In the genomic region with DNA sequence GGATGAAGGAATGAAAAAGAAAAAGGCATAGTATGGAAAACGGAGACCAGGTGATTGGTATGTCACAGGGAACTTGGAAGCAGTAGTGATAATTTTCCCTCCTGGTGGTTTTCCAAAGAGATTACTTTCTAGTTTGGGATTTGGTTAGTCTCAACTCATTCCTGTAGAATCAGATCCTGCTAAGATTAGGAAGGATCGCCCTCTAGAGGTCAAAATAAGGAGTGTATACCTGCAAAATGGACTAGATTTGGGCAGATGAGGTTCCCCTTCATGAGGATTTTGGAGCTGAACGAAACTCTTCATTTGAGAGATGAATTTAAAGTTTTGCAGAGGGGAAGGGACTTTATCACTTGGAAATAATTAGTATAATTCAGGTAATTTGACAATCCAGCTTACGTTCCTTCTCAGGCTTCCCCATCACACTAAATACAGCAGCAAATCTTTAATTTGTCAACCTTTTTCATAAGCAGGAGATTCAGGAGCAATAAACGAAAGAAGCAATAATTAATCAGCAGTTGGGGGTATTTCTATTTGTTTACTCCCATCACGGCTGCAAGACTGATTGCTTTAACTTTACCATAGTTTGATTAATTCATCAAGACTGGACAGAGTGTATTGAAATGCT, we compare ENCODE assay signal across 8 cellular contexts.
DNase-seq lines count a peak whose midpoint lies in the region; ATAC-seq, FAIRE-seq and TF ChIP-seq lines count a peak whose summit lies in the region.

No MANE protein-coding gene starts in this region.

- peak; percentile 66 for ATAC-seq in HG03196 (IDR thresholded peaks at IDR 0.05; ENCODE audit: unreplicated experiment)

- H3K79me2 ChIP-seq in keratinocyte (ENCODE audit: control insufficient read depth, insufficient read depth, low read length) = no peaks in the 10 kb centered on the region

- H3K36me3 ChIP-seq in keratinocyte (ENCODE audit: control insufficient read depth in 2 of 2, extremely low read depth in 1 of 2, insufficient read depth in 2 of 2, low read length in 2 of 2) = no peaks in the 10 kb centered on the region
- H3K36me3 ChIP-seq in testis (ENCODE audit: low read depth, missing control alignments) = no peaks in the 10 kb centered on the region

- no peak overlapping the region for H2AFZ ChIP-seq in keratinocyte (ENCODE audit: control insufficient read depth, low read length)

- WGBS in testis, 2 donors = 28 to 39% methylated on average over 6 of the region's 6 CpGs

- TF ChIP-seq POLR2A in testis (IDR thresholded peaks at IDR 0.05) = no peak

- H3K9me1 ChIP-seq in keratinocyte (ENCODE audit: control insufficient read depth, extremely low read depth, insufficient read depth, low read length) = no peaks in the 10 kb centered on the region

- H3K9ac ChIP-seq in keratinocyte (ENCODE audit: control insufficient read depth, extremely low read depth, insufficient read depth, low read length) = no peak overlapping the region

- intact Hi-C loops in testis (cut with DNase I; ENCODE audit: low total_unique reads) = loop anchor here (5.0 kb wide), 1 partner anchor 294 kb away; no protein-coding TSS in a partner anchor

- H3K4me1 ChIP-seq in keratinocyte (ENCODE audit: control insufficient read depth, extremely low read depth, insufficient read depth, low read length) (no peaks in the 10 kb centered on the region), testis (no peaks in the 10 kb centered on the region)

- TF ChIP-seq CTCF in GM12873 (IDR thresholded peaks at IDR 0.05; ENCODE audit: insufficient read depth, low read depth, low read length, missing control alignments) = peak; percentile 77
- peak; percentile 37 to 75 (median 72) for TF ChIP-seq CTCF in keratinocyte (optimal IDR thresholded peaks at IDR 0.05 in 1 of 3, IDR thresholded peaks at IDR 0.05 in 1 of 3, conservative IDR thresholded peaks at IDR 0.05 in 1 of 3; ENCODE audit: extremely low read depth in 1 of 3, insufficient read depth in 2 of 3, low read length in 3 of 3)
- peak; percentile 61 to 75 (median 70) for TF ChIP-seq CTCF in testis (IDR thresholded peaks at IDR 0.05)

- H3K27ac ChIP-seq in keratinocyte (ENCODE audit: control insufficient read depth, insufficient read depth, low read length) (no peak overlapping the region), testis (no peak overlapping the region)

- dilution Hi-C loops in keratinocyte (cut with MboI; ENCODE audit: extremely low pct_ligation_motif_present, low sequenced_read_pairs) = no loop called here

- FAIRE-seq in keratinocyte (lab: Jason Lieb, UNC) (peak; percentile 53), GM19239 (lab: Jason Lieb, UNC) (no peak)

- no peaks in the 10 kb centered on the region for H4K20me1 ChIP-seq in keratinocyte (ENCODE audit: control insufficient read depth, extremely low read depth, insufficient read depth, low read length)

- H3K4me3 ChIP-seq in keratinocyte (ENCODE audit: control insufficient read depth in 2 of 3, extremely low read depth in 1 of 3, insufficient read depth in 2 of 3, low read depth in 1 of 3, low read length in 3 of 3) (no peak overlapping the region), testis (no peak overlapping the region)

- no peaks in the 10 kb centered on the region for H3K9me3 ChIP-seq in keratinocyte (ENCODE audit: control insufficient read depth, low read depth, low read length)
- no peaks in the 10 kb centered on the region for H3K9me3 ChIP-seq in testis

- DNase-seq in AG08396 (ENCODE audit: low spot score) (peak; percentile 62), NCI-H526 treated with DMSO at 0.1 percent for 48 hours (lab: John Stamatoyannopoulos, UW) (peak; percentile 36), T47D (ENCODE audit: low read depth in 1 of 2, low spot score in 1 of 2) (peak; percentile 16 to 67), keratinocyte (ENCODE audit: low read depth, low spot score) (no peak), testis (no peak), GM19239 (ENCODE audit: insufficient read length, low spot score) (no peak)

- no peaks in the 10 kb centered on the region for H3K27me3 ChIP-seq in keratinocyte (ENCODE audit: control insufficient read depth, extremely low read depth, insufficient read depth, low read length)
- H3K27me3 ChIP-seq in testis = no peaks in the 10 kb centered on the region

- in situ Hi-C loops in T47D (cut with HindIII; ENCODE audit: low pct_unique_long_range_greater_than_20kb, low sequenced_read_pairs) = no loop called here

- no peak overlapping the region for H3K4me2 ChIP-seq in keratinocyte (ENCODE audit: control insufficient read depth, extremely low read depth, insufficient read depth, low read depth, low read length)

Comparison
In these comparisons a context has a peak if more than half of its experiments do, and no peak if none do; other contexts are left out.
1. DNase-seq: peak in AG08396 (single experiment), NCI-H526 treated with DMSO at 0.1 percent for 48 hours (single experiment) and T47D (2 of 2); none in keratinocyte (single experiment), testis (single experiment) and GM19239 (single experiment).
2. Peak in every context shown above with its lines, with median percentiles within 50 percentile points of each other: CTCF ChIP-seq.